Comparison of ENCODE assay signal across 1 cellular context in genomic region chr9:36993933-36994764, GRCh38.
TF ChIP-seq lines count a peak whose summit lies in the region.

No MANE protein-coding gene starts in this region.

TF ChIP-seq in GM12878, 131 proteins besides CTCF, POLR2A, EP300 and RAD21 (continued from another document and continues in another):
- TF ChIP-seq ZNF592 (IDR thresholded peaks at IDR 0.05) (peak; percentile 51; the same call in 1 of the 2 replicates), KAT2A (conservative IDR thresholded peaks at IDR 0.05; ENCODE audit: control insufficient read depth, low read depth, low read length) (no peak), MTA3 (IDR thresholded peaks at IDR 0.05; ENCODE audit: borderline replicate concordance, low read length) (no peak), TCF12 (IDR thresholded peaks at IDR 0.05; ENCODE audit: low read depth, low read length) (peak; percentile 100), SPI1 (IDR thresholded peaks at IDR 0.05; ENCODE audit: borderline replicate concordance, insufficient read depth, low read depth, low read length) (peak; percentile 93), CHD4 (IDR thresholded peaks at IDR 0.05) (no peak), TBL1XR1 (IDR thresholded peaks at IDR 0.05; ENCODE audit: low read depth, low read length) (peak; percentile 94; the same call in 1 of the 2 replicates), IRF3 (IDR thresholded peaks at IDR 0.05) (no peak), WRNIP1 (IDR thresholded peaks at IDR 0.05; ENCODE audit: borderline replicate concordance, low read depth, low read length) (no peak), RFX5 (IDR thresholded peaks at IDR 0.05; ENCODE audit: low read depth, low read length) (no peak), FOS (IDR thresholded peaks at IDR 0.05; ENCODE audit: borderline replicate concordance, extremely low read depth, insufficient read length) (no peak), FOXK2 (IDR thresholded peaks at IDR 0.05) (no peak), EGR1 (IDR thresholded peaks at IDR 0.05; ENCODE audit: borderline replicate concordance in 1 of 2, low read depth in 2 of 2, low read length in 2 of 2) (peak in 1 of 2 experiments; percentile 53; a peak in 1 of 3 replicates), PAX5 (IDR thresholded peaks at IDR 0.05; ENCODE audit: borderline replicate concordance, low read depth, low read length) (peak; percentile 97), ZNF217 (IDR thresholded peaks at IDR 0.05) (peak; percentile 89), BHLHE40 (IDR thresholded peaks at IDR 0.05; ENCODE audit: borderline replicate concordance in 1 of 2, low read depth in 2 of 2, low read length in 1 of 2) (peak; percentile 80 to 89), NBN (IDR thresholded peaks at IDR 0.05) (peak; percentile 91), GATAD2B (conservative IDR thresholded peaks at IDR 0.05; ENCODE audit: low read depth) (peak; percentile 100), ATF2 (IDR thresholded peaks at IDR 0.05; ENCODE audit: low read length) (no peak), SMAD1 (IDR thresholded peaks at IDR 0.05; ENCODE audit: low read depth, partially characterized antibody) (peak; percentile 40), IKZF1 (conservative IDR thresholded peaks at IDR 0.05) (peak; percentile 99), ATF7 (IDR thresholded peaks at IDR 0.05; ENCODE audit: low read depth) (peak; percentile 58), POLR2AphosphoS2 (IDR thresholded peaks at IDR 0.05; ENCODE audit: low read depth, low read length) (no peak), SMARCA5 (IDR thresholded peaks at IDR 0.05) (peak; percentile 97), IRF4 (IDR thresholded peaks at IDR 0.05; ENCODE audit: low read depth, low read length) (peak; percentile 99), ELK1 (IDR thresholded peaks at IDR 0.05; ENCODE audit: low read depth, low read length) (0 out of 2 replicates have a peak, but pooled peaks have one; percentile 14), ZNF207 (IDR thresholded peaks at IDR 0.05; ENCODE audit: borderline replicate concordance) (0 out of 2 replicates have a peak, but pooled peaks have one; percentile 50), MEF2B (IDR thresholded peaks at IDR 0.05; ENCODE audit: partially characterized antibody, poor library complexity, severe bottlenecking) (peak; percentile 98), RCOR1 (conservative IDR thresholded peaks at IDR 0.05; ENCODE audit: low read depth, low read length) (peak; percentile 90; the same call in 1 of the 2 replicates), SKIL (IDR thresholded peaks at IDR 0.05; ENCODE audit: low read depth, poor library complexity, severe bottlenecking) (peak; percentile 85), ESRRA (IDR thresholded peaks at IDR 0.05; ENCODE audit: low read length) (0 out of 2 replicates have a peak, but pooled peaks have one; percentile 44), JUNB (IDR thresholded peaks at IDR 0.05) (peak; percentile 94), SREBF2 (IDR thresholded peaks at IDR 0.05; ENCODE audit: low read length) (no peak), TARDBP (IDR thresholded peaks at IDR 0.05; ENCODE audit: borderline replicate concordance) (peak; percentile 85), SIN3A (IDR thresholded peaks at IDR 0.05; ENCODE audit: low read depth, low read length) (peak; percentile 79), GABPA (IDR thresholded peaks at IDR 0.05; ENCODE audit: low read depth) (no peak), RB1 (IDR thresholded peaks at IDR 0.05; ENCODE audit: borderline replicate concordance) (no peak), MYB (IDR thresholded peaks at IDR 0.05; ENCODE audit: borderline replicate concordance, low read depth, low read length) (no peak), NR2C1 (IDR thresholded peaks at IDR 0.05) (no peak), SRF (IDR thresholded peaks at IDR 0.05; ENCODE audit: low read depth in 2 of 2, low read length in 2 of 2) (peak in 1 of 2 experiments; percentile 75; a peak in 2 of 4 replicates), EED (IDR thresholded peaks at IDR 0.05; ENCODE audit: low read depth) (peak; percentile 99), STAT3 (IDR thresholded peaks at IDR 0.05; ENCODE audit: low read depth, low read length) (0 out of 2 replicates have a peak, but pooled peaks have one; percentile 76), POU2F2 (IDR thresholded peaks at IDR 0.05; ENCODE audit: borderline replicate concordance, low read depth, low read length) (peak; percentile 78; the same call in 2 of the 3 replicates), MTA2 (IDR thresholded peaks at IDR 0.05; ENCODE audit: low read depth) (peak; percentile 96), EZH2 (IDR thresholded peaks at IDR 0.05; ENCODE audit: borderline replicate concordance, control insufficient read depth, low read depth, low read length) (no peak)
- TF ChIP-seq, protein P1, sequence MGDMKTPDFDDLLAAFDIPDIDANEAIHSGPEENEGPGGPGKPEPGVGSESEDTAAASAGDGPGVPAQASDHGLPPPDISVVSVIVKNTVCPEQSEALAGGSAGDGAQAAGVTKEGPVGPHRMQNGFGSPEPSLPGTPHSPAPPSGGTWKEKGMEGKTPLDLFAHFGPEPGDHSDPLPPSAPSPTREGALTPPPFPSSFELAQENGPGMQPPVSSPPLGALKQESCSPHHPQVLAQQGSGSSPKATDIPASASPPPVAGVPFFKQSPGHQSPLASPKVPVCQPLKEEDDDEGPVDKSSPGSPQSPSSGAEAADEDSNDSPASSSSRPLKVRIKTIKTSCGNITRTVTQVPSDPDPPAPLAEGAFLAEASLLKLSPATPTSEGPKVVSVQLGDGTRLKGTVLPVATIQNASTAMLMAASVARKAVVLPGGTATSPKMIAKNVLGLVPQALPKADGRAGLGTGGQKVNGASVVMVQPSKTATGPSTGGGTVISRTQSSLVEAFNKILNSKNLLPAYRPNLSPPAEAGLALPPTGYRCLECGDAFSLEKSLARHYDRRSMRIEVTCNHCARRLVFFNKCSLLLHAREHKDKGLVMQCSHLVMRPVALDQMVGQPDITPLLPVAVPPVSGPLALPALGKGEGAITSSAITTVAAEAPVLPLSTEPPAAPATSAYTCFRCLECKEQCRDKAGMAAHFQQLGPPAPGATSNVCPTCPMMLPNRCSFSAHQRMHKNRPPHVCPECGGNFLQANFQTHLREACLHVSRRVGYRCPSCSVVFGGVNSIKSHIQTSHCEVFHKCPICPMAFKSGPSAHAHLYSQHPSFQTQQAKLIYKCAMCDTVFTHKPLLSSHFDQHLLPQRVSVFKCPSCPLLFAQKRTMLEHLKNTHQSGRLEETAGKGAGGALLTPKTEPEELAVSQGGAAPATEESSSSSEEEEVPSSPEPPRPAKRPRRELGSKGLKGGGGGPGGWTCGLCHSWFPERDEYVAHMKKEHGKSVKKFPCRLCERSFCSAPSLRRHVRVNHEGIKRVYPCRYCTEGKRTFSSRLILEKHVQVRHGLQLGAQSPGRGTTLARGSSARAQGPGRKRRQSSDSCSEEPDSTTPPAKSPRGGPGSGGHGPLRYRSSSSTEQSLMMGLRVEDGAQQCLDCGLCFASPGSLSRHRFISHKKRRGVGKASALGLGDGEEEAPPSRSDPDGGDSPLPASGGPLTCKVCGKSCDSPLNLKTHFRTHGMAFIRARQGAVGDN (IDR thresholded peaks at IDR 0.05) = peak; percentile 92
- TF ChIP-seq, protein P2, sequence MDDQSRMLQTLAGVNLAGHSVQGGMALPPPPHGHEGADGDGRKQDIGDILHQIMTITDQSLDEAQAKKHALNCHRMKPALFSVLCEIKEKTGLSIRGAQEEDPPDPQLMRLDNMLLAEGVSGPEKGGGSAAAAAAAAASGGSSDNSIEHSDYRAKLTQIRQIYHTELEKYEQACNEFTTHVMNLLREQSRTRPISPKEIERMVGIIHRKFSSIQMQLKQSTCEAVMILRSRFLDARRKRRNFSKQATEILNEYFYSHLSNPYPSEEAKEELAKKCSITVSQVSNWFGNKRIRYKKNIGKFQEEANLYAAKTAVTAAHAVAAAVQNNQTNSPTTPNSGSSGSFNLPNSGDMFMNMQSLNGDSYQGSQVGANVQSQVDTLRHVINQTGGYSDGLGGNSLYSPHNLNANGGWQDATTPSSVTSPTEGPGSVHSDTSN (IDR thresholded peaks at IDR 0.05; ENCODE audit: insufficient replicate concordance, low read depth, low read length) = peak; percentile 43
- TF ChIP-seq, protein P3, sequence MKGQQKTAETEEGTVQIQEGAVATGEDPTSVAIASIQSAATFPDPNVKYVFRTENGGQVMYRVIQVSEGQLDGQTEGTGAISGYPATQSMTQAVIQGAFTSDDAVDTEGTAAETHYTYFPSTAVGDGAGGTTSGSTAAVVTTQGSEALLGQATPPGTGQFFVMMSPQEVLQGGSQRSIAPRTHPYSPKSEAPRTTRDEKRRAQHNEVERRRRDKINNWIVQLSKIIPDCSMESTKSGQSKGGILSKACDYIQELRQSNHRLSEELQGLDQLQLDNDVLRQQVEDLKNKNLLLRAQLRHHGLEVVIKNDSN (IDR thresholded peaks at IDR 0.05; ENCODE audit: borderline replicate concordance, extremely low read length, insufficient read depth, low read depth, low read length) = peak; percentile 18
